Comparison of ENCODE assay signal across 11 cellular contexts in the genomic region with DNA sequence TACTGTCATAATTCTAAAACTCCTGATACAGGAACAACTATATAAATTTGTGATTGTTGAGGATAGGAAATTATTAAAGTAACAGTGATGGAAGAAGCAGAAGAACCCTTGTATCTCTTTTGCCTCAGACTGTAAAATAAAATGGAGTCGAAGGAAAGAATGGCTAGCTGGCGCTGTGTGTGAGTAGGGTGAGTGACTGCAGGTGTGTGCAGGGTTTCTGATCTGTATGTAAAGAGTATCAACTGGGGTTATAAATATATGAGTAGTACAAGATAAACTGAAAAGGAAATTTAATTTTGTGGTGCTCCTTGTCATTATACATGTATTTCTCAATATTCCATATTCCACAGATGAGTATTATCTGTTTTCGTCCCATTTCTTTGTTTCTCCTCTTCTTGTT. TPM values are rescaled to one million over a fixed set of nuclear protein-coding genes. Genes with fewer than 3 reads are reported as not detected.
A peak's percentile ranks its signal among the peaks of the same experiment; 100 is the strongest.
DNase-seq lines count a peak whose midpoint lies in the region; ATAC-seq and TF ChIP-seq lines count a peak whose summit lies in the region.
"Had no signal": no experiment of that assay in that cellular context is flagged by ENCODE, and none has a peak within 500 bp of the region (broad histone marks: within the 10 kb centered on the region; RNA-seq: fewer than 3 reads in every experiment).

No MANE protein-coding gene starts in this region.

- H4K91ac ChIP-seq in neuronal stem cell (ENCODE audit: low read depth, low read length, poor library complexity), result no peak overlapping the region

- 0 out of 2 replicates have a peak overlapping the region, but pooled peaks have one; percentile 19 for H3K4me2 ChIP-seq in DOHH2 (ENCODE audit: low read length)
- no peak overlapping the region for H3K4me2 ChIP-seq in neuronal stem cell (ENCODE audit: insufficient read depth, low read length, poor library complexity, severe bottlenecking)

- H3K14ac ChIP-seq in neuronal stem cell (ENCODE audit: low read length), result no peak overlapping the region

- DNase-seq in T-cell (no peak), hypothalamus (lab: John Stamatoyannopoulos, UW) (no peak), GM20000 (ENCODE audit: low spot score) (no peak), posterior vena cava (ENCODE audit: low spot score) (no peak), neuronal stem cell (ENCODE audit: low spot score) (no peak)
- DNase-seq: midbrain, uterus had no signal

- peak; percentile 35 for ATAC-seq in GM19328 (IDR thresholded peaks at IDR 0.05; ENCODE audit: unreplicated experiment)
- ATAC-seq in HG02884 (IDR thresholded peaks at IDR 0.05; ENCODE audit: unreplicated experiment), result peak; percentile 33
- ATAC-seq in T-cell (replicated peaks in 1 of 4), result no peak
- ATAC-seq: body of pancreas had no signal

- TF ChIP-seq CTCF in DOHH2 (IDR thresholded peaks at IDR 0.05; ENCODE audit: low read depth, low read length, poor library complexity, severe bottlenecking) (no peak), GM20000 (IDR thresholded peaks at IDR 0.05; ENCODE audit: extremely low read depth, missing control alignments) (no peak)

- no peak overlapping the region for H2BK12ac ChIP-seq in neuronal stem cell (ENCODE audit: low read length)

- CTCF ChIA-PET in T-cell (lab: Charles Lee), result interaction anchor here in 1 of 2 donors (1.5 kb wide), 1 partner anchor 61 kb away, joined by 9 read pairs; no protein-coding TSS in a partner anchor

- H2AFZ ChIP-seq in neuronal stem cell (ENCODE audit: low read length), result no peak overlapping the region

- no peak overlapping the region for H3K18ac ChIP-seq in neuronal stem cell (ENCODE audit: low read length)

- H3K9me3 Mint-ChIP-seq in T-cell, result peaks cover 0 to 3% (median 0%) of the 10 kb centered on the region in 3 donors

- H3K4ac ChIP-seq in neuronal stem cell (ENCODE audit: low read length), result no peak overlapping the region

- H3F3A ChIP-seq in DOHH2 (ENCODE audit: control insufficient read depth, insufficient read depth), result 0 out of 2 replicates have a peak, but pooled peaks cover 2% of the 10 kb centered on the region

- H3K4me3 Mint-ChIP-seq in T-cell, result no peak overlapping the region

- peak overlapping the region; percentile 34 to 56 for H3K27ac Mint-ChIP-seq in T-cell

- intact Hi-C loops in posterior vena cava (cut with DNase I), result no loop called here

- no peak overlapping the region for H2BK15ac ChIP-seq in neuronal stem cell (ENCODE audit: low read length)

- H2BK120ac ChIP-seq in neuronal stem cell (ENCODE audit: low read depth, low read length), result no peak overlapping the region

- H3K23ac ChIP-seq in neuronal stem cell (ENCODE audit: low read depth, low read length, poor library complexity), result no peak overlapping the region

- no CpG with 5 or more reads among the region's 3 CpGs for WGBS in neuronal stem cell (ENCODE audit: extremely low coverage in 2 of 2, insufficient read length in 2 of 2, insufficient replicate concordance in 1 of 2), 2 donors

- H3K4me3 ChIP-seq in DOHH2 (ENCODE audit: low read length) (no peak overlapping the region), neuronal stem cell (ENCODE audit: low read length in 2 of 2) (no peak overlapping the region)
- H3K4me3 ChIP-seq: body of pancreas, uterus had no signal

- no peaks in the 10 kb centered on the region for H3K27me3 Mint-ChIP-seq in T-cell

- no peaks in the 10 kb centered on the region for H4K20me1 ChIP-seq in DOHH2 (ENCODE audit: control insufficient read depth, insufficient read depth, low read depth, low read length)

- no peak overlapping the region for H3K27ac ChIP-seq in DOHH2 (ENCODE audit: low read depth, low read length)
- H3K27ac ChIP-seq in neuronal stem cell (replicated peaks; ENCODE audit: low read length), result no peak overlapping the region
- H3K27ac ChIP-seq: body of pancreas, uterus had no signal

- no peak overlapping the region for H4K8ac ChIP-seq in neuronal stem cell (ENCODE audit: low read depth, low read length)

- H3K36me3 Mint-ChIP-seq in T-cell, result peaks cover 52% of the 10 kb centered on the region

- H3K4me1 ChIP-seq in DOHH2 (ENCODE audit: control insufficient read depth, low read length) (peaks cover 33% of the 10 kb centered on the region), neuronal stem cell (ENCODE audit: control insufficient read depth in 2 of 2, insufficient read depth in 1 of 2, low read depth in 1 of 2, low read length in 2 of 2) (peaks cover 0 to 3% of the 10 kb centered on the region in 2 donors)
- H3K4me1 ChIP-seq: uterus had no signal

- H3K36me3 ChIP-seq in DOHH2 (ENCODE audit: control insufficient read depth, low read length), result peaks cover 41% of the 10 kb centered on the region
- peaks cover 8 to 96% of the 10 kb centered on the region in 2 donors for H3K36me3 ChIP-seq in neuronal stem cell (replicated peaks in 1 of 2; ENCODE audit: control insufficient read depth in 2 of 2, insufficient read depth in 2 of 2, low read length in 2 of 2)

- no peak overlapping the region for H2AK5ac ChIP-seq in neuronal stem cell (ENCODE audit: low read depth, low read length)

- POLR2A ChIA-PET in T-cell (lab: Charles Lee), result interaction anchor here in 1 of 2 donors (0.8 kb wide), 1 partner anchor 66 kb away, joined by 3 read pairs; no protein-coding TSS in a partner anchor

- no peaks in the 10 kb centered on the region for H3K79me1 ChIP-seq in neuronal stem cell (ENCODE audit: low read depth, low read length)

- no peak overlapping the region for H2BK5ac ChIP-seq in neuronal stem cell (ENCODE audit: low read length)

- H3K4me1 Mint-ChIP-seq in T-cell, result peaks cover 10 to 21% (median 18%) of the 10 kb centered on the region in 3 donors

- H3K27me3 ChIP-seq in DOHH2 (ENCODE audit: control insufficient read depth, low read length) (no peaks in the 10 kb centered on the region), neuronal stem cell (ENCODE audit: control insufficient read depth in 3 of 3, insufficient read depth in 3 of 3, low read depth in 1 of 3, low read length in 3 of 3) (no peaks in the 10 kb centered on the region)
- H3K27me3 ChIP-seq: body of pancreas, uterus had no signal

- no peaks in the 10 kb centered on the region for H3K9me2 ChIP-seq in DOHH2 (replicated peaks; ENCODE audit: control insufficient read depth, low read length)

- H3K9ac ChIP-seq in neuronal stem cell (ENCODE audit: low read depth, low read length, poor library complexity), result no peak overlapping the region

- H3K9me3 ChIP-seq in DOHH2 (ENCODE audit: control insufficient read depth, insufficient read depth, low read length), result no peaks in the 10 kb centered on the region
- peaks cover 0 to 26% of the 10 kb centered on the region in 2 donors for H3K9me3 ChIP-seq in neuronal stem cell (replicated peaks in 1 of 2; ENCODE audit: control insufficient read depth in 2 of 2, insufficient read depth in 1 of 2, low read depth in 1 of 2, low read length in 2 of 2)
- H3K9me3 ChIP-seq: body of pancreas had no signal

- no peaks in the 10 kb centered on the region for H3K79me2 ChIP-seq in DOHH2 (ENCODE audit: control insufficient read depth, low read length)

RNA-seq across cellular contexts. Expression of a gene that starts 15.2 kb away (rescaled TPM):
- total RNA-seq in T-cell (10 to 100 TPM; 28.5 to 44.4 (median 37.3) TPM), posterior vena cava (10 to 100 TPM; 31.6 to 35.1 TPM)
- polyA plus RNA-seq in neuronal stem cell (2013, experiment 1 of 2), result 36.1 TPM
- polyA plus RNA-seq in neuronal stem cell (2013, experiment 2 of 2), result 38.0 TPM

Comparison
In these comparisons a context has a peak if more than half of its experiments do, and no peak if none do; other contexts are left out.
1. ATAC-seq: peak in GM19328 (single experiment) and HG02884 (single experiment); none in T-cell (0 of 4).